In genomic region chr2:134253804-134254203, GRCh38 we compare ENCODE assay signal across 8 cellular contexts. TPM values are rescaled to one million over a fixed set of nuclear protein-coding genes. Genes with fewer than 3 reads are reported as not detected.
DNase-seq lines count a peak whose midpoint lies in the region; ATAC-seq, FAIRE-seq and TF ChIP-seq lines count a peak whose summit lies in the region.

TSS of gene MGAT5 (plus strand) at chr2:134254072. CDS start at chr2:134254404, 332 bp downstream.

- H3K9me3 ChIP-seq in A673 (ENCODE audit: low read depth, low read length, poor library complexity, severe bottlenecking) (no peaks in the 10 kb centered on the region), Karpas-422 (ENCODE audit: low read length) (no peaks in the 10 kb centered on the region)

- CTCF ChIA-PET in A673 (lab: Charles Lee) = no interaction called here

- H3K36me3 Mint-ChIP-seq in activated naive CD8-positive, alpha-beta T cell = peaks cover 17% of the 10 kb centered on the region
- H3K36me3 Mint-ChIP-seq in memory B cell = peaks cover 11% of the 10 kb centered on the region

- no peak within 1 kb of the TSS; the same call in 1 of the 2 replicates for H2AFZ ChIP-seq in Karpas-422 (ENCODE audit: low read length)

- peaks cover 93% of the 10 kb centered on the region for H3K4me1 Mint-ChIP-seq in activated naive CD8-positive, alpha-beta T cell (ENCODE audit: low read depth)
- H3K4me1 Mint-ChIP-seq in memory B cell = peaks cover 71% of the 10 kb centered on the region

- no peaks in the 10 kb centered on the region for H3K36me3 ChIP-seq in A673 (ENCODE audit: insufficient read depth, low read length, poor library complexity, severe bottlenecking)
- H3K36me3 ChIP-seq in Karpas-422 (ENCODE audit: insufficient read depth, low read length) = no peaks in the 10 kb centered on the region

- no peaks in the 10 kb centered on the region for H3K79me2 ChIP-seq in Karpas-422 (ENCODE audit: low read length)

- H4K20me1 ChIP-seq in Karpas-422 (ENCODE audit: insufficient read depth, low read depth, low read length) = no peaks in the 10 kb centered on the region

- no peak within 1 kb of the TSS for H3K4me3 ChIP-seq in A673 (ENCODE audit: low read depth, low read length, poor library complexity, severe bottlenecking)
- H3K4me3 ChIP-seq in Karpas-422 (ENCODE audit: low read length) = no peak within 1 kb of the TSS

- intact Hi-C loops in A673 (cut with micrococcal nuclease; ENCODE audit: unreplicated experiment) = no loop called here

- H3K4me1 ChIP-seq in A673 (ENCODE audit: insufficient read depth, low read length, poor library complexity, severe bottlenecking) (no peaks in the 10 kb centered on the region), Karpas-422 (ENCODE audit: low read length) (peaks cover 56% of the 10 kb centered on the region)

- POLR2A ChIA-PET in A673 (lab: Charles Lee; ENCODE audit: low non-redundant PET) = no interaction called here

- no peaks in the 10 kb centered on the region for H3K9me3 Mint-ChIP-seq in activated naive CD8-positive, alpha-beta T cell (ENCODE audit: low read depth)
- no peaks in the 10 kb centered on the region for H3K9me3 Mint-ChIP-seq in memory B cell

- H3K27me3 ChIP-seq in A673 (replicated peaks; ENCODE audit: insufficient read depth, low read depth, low read length, poor library complexity) (no peaks in the 10 kb centered on the region), Karpas-422 (ENCODE audit: low read length) (no peaks in the 10 kb centered on the region)

- no peak for TF ChIP-seq CTCF in A673 (conservative IDR thresholded peaks at IDR 0.05; ENCODE audit: low read depth, low read length)

- no peak within 1 kb of the TSS for H3K27ac ChIP-seq in A673 (ENCODE audit: low read depth, low read length, poor library complexity, severe bottlenecking)
- H3K27ac ChIP-seq in Karpas-422 (ENCODE audit: low read length) = 0 out of 2 replicates have a peak within 1 kb of the TSS, but pooled peaks have one; percentile 4

- H3K9ac ChIP-seq in Karpas-422 (ENCODE audit: low read length) = 0 out of 2 replicates have a peak within 1 kb of the TSS, but pooled peaks have one; percentile 11

- H3K27me3 Mint-ChIP-seq in activated naive CD8-positive, alpha-beta T cell = no peaks in the 10 kb centered on the region
- H3K27me3 Mint-ChIP-seq in memory B cell = no peaks in the 10 kb centered on the region

- ATAC-seq in memory B cell (ENCODE audit: low read depth) = peak; percentile 68

- no TSS peak for BruUV-seq in A673 (replicated peaks; lab: Mats Ljungman, UMichigan)

- DNase-seq in A673 (ENCODE audit: low spot score) = no peak
- DNase-seq in GM19239 (ENCODE audit: insufficient read length, low spot score) = no peak
- DNase-seq in Karpas-422 = no peak
- DNase-seq in memory B cell (ENCODE audit: low spot score in 2 of 2) = peak in 1 of 2 donors; percentile 42
- DNase-seq in medulla oblongata (ENCODE audit: extremely low spot score) = no peak
- DNase-seq in SIG-M5 treated with dmso at 0.1 percent for 504 hours (lab: John Stamatoyannopoulos, UW; ENCODE audit: unreplicated experiment) = no peak
- DNase-seq in dedifferentiated amniotic fluid mesenchymal stem cell (ENCODE audit: extremely low spot score) = no peak

- H3K27ac Mint-ChIP-seq in activated naive CD8-positive, alpha-beta T cell = peak within 1 kb of the TSS; percentile 8
- peak within 1 kb of the TSS; percentile 86 for H3K27ac Mint-ChIP-seq in memory B cell

- H3K4me2 ChIP-seq in Karpas-422 (ENCODE audit: low read depth, low read length, poor library complexity, severe bottlenecking) = peak within 1 kb of the TSS; percentile 14

- peak; percentile 55 for FAIRE-seq in GM19239 (lab: Jason Lieb, UNC)

- peak within 1 kb of the TSS; percentile 8 for H3K4me3 Mint-ChIP-seq in activated naive CD8-positive, alpha-beta T cell
- peak within 1 kb of the TSS; percentile 73 for H3K4me3 Mint-ChIP-seq in memory B cell

- no peaks in the 10 kb centered on the region for H3K9me2 ChIP-seq in Karpas-422 (replicated peaks; ENCODE audit: insufficient read depth, low read length)

RNA-seq across cellular contexts. Expression of gene MGAT5, which starts in this region (rescaled TPM):
- 11.0 and 14.0 TPM in 2 replicates for total RNA-seq in A673 (2021)
- 22.2 and 22.7 TPM in 2 replicates for total RNA-seq in Karpas-422 (2014; rRNA removed; shearing (Covaris generic); ENCODE audit: low replicate concordance)
